ENCODE assay signal across 24 cellular contexts in genomic region chr1:174433451-174433850, GRCh38. TPM values are rescaled to one million over a fixed set of nuclear protein-coding genes. Genes with fewer than 3 reads are reported as not detected.
DNase-seq lines count a peak whose midpoint lies in the region; ATAC-seq and TF ChIP-seq lines count a peak whose summit lies in the region.
"Had no signal": no experiment of that assay in that cellular context is flagged by ENCODE, and none has a peak within 500 bp of the region (broad histone marks: within the 10 kb centered on the region; RNA-seq: fewer than 3 reads in every experiment).

No MANE protein-coding gene starts in this region.

- no peak overlapping the region for H3K4me3 Mint-ChIP-seq in MCF 10A (ENCODE audit: unreplicated experiment)
- H3K4me3 Mint-ChIP-seq: activated B cell treated with CpG ODN at 0.5 μM for 24 hours; CD8-positive, alpha-beta T cell; effector memory CD8-positive, alpha-beta T cell; T-helper 1 cell treated with Interleukin-12 subunit alpha and Interleukin-12 subunit beta and Interleukin-4 antibody, amounts not matched to agents 30 μg/mL and 1 μg/mL, for 36 hours had no signal

- intact Hi-C loops in MCF 10A (cut with micrococcal nuclease) (no loop called here), breast epithelium (cut with DNase I; ENCODE audit: low total_unique reads) (loop anchor here (10.0 kb wide), 1 partner anchor 1479 kb away; no protein-coding TSS in a partner anchor)

- DNase-seq in MCF 10A (ENCODE audit: unreplicated experiment) (peak; percentile 20), breast epithelium (ENCODE audit: low spot score in 2 of 2) (no peak), amniotic epithelial cell (ENCODE audit: low read depth) (peak; percentile 63), foreskin fibroblast (peak; percentile 63 to 78), stromal cell of bone marrow (ENCODE audit: low read depth) (peak; percentile 33), GM19240 (ENCODE audit: insufficient read length, low spot score) (no peak)
- DNase-seq: activated B cell treated with CpG ODN at 0.5 μM for 24 hours; activated gamma-delta T cell; body of pancreas; CD8-positive, alpha-beta T cell; effector memory CD8-positive, alpha-beta T cell; NCI-H1092 treated with DMSO at 0.1 percent for 48 hours; NCI-H2171; NCI-H82; nucleus accumbens; RPMI8226 had no signal

- no peak for TF ChIP-seq POLR2A in breast epithelium (IDR thresholded peaks at IDR 0.05)

- H3K4me3 ChIP-seq in breast epithelium, result no peak overlapping the region
- H3K4me3 ChIP-seq in foreskin fibroblast (ENCODE audit: low read depth in 1 of 2, low read length in 2 of 2), result no peak overlapping the region
- H3K4me3 ChIP-seq: body of pancreas, HAP-1, K562, skin epidermis, tibial nerve had no signal

- POLR2A ChIA-PET in MCF 10A (lab: Yijun Ruan, JAX), result no interaction called here

- H3K9me3 ChIP-seq in breast epithelium, result no peaks in the 10 kb centered on the region
- H3K9me3 ChIP-seq: body of pancreas, HAP-1 had no signal

- peaks cover 8% of the 10 kb centered on the region for H3K9me3 Mint-ChIP-seq in MCF 10A (ENCODE audit: unreplicated experiment)
- H3K9me3 Mint-ChIP-seq: activated B cell treated with CpG ODN at 0.5 μM for 24 hours; CD8-positive, alpha-beta T cell; effector memory CD8-positive, alpha-beta T cell had no signal

- no peaks in the 10 kb centered on the region for H3K4me1 ChIP-seq in breast epithelium
- H3K4me1 ChIP-seq: body of pancreas, HAP-1, tibial nerve had no signal

- H3K27ac Mint-ChIP-seq in MCF 10A (ENCODE audit: low read depth, unreplicated experiment), result no peak overlapping the region
- H3K27ac Mint-ChIP-seq: activated B cell treated with CpG ODN at 0.5 μM for 24 hours; CD8-positive, alpha-beta T cell; effector memory CD8-positive, alpha-beta T cell; T-helper 1 cell treated with Interleukin-12 subunit alpha and Interleukin-12 subunit beta and Interleukin-4 antibody, amounts not matched to agents 30 μg/mL and 1 μg/mL, for 36 hours had no signal

- peaks cover 5% of the 10 kb centered on the region for H3K4me1 Mint-ChIP-seq in MCF 10A (ENCODE audit: insufficient read depth, unreplicated experiment)
- H3K4me1 Mint-ChIP-seq: activated B cell treated with CpG ODN at 0.5 μM for 24 hours had no signal

- no peaks in the 10 kb centered on the region for H3K27me3 Mint-ChIP-seq in MCF 10A (ENCODE audit: insufficient read depth, unreplicated experiment)
- H3K27me3 Mint-ChIP-seq: activated B cell treated with CpG ODN at 0.5 μM for 24 hours; effector memory CD8-positive, alpha-beta T cell had no signal

- H3K27ac ChIP-seq in breast epithelium, result no peak overlapping the region
- H3K27ac ChIP-seq: 22Rv1, body of pancreas, skin epidermis, tibial nerve had no signal

- H3K36me3 ChIP-seq in breast epithelium, result no peaks in the 10 kb centered on the region
- H3K36me3 ChIP-seq: HAP-1, tibial nerve had no signal

- CTCF ChIA-PET in MCF 10A (lab: Yijun Ruan, JAX), result interaction anchor here (1.2 to 1.5 kb wide), 2 partner anchors 19 to 170 kb away, joined by 4 read pairs; no protein-coding TSS in a partner anchor

- H3K27me3 ChIP-seq in breast epithelium, result no peaks in the 10 kb centered on the region
- H3K27me3 ChIP-seq: body of pancreas, tibial nerve had no signal

- no peaks in the 10 kb centered on the region for H3K36me3 Mint-ChIP-seq in MCF 10A (ENCODE audit: insufficient read depth, unreplicated experiment)

- ATAC-seq in HG03469 (IDR thresholded peaks at IDR 0.05; ENCODE audit: unreplicated experiment) (no peak), HG02938 (IDR thresholded peaks at IDR 0.05; ENCODE audit: unreplicated experiment) (no peak)
- ATAC-seq: body of pancreas; CD8-positive, alpha-beta T cell; effector memory CD8-positive, alpha-beta T cell; K562 had no signal

- BruUV-seq in MCF 10A (replicated peaks; lab: Mats Ljungman, UMichigan), result no TSS peak

- no peak for TF ChIP-seq CTCF in MCF 10A (IDR thresholded peaks at IDR 0.05; ENCODE audit: unreplicated experiment)
- TF ChIP-seq CTCF in breast epithelium (IDR thresholded peaks at IDR 0.05), result no peak
- TF ChIP-seq CTCF in foreskin fibroblast (IDR thresholded peaks at IDR 0.05; ENCODE audit: low read depth, low read length), result no peak

RNA-seq across cellular contexts. Expression of gene GPR52, which starts 14.3 kb away (rescaled TPM):
- total RNA-seq in MCF 10A (2022), result 0.86 and 1.2 TPM in 2 replicates
- total RNA-seq in breast epithelium, result 1 to 10 TPM; 2.3 to 5.9 (median 4.3) TPM

Comparison
In these comparisons a context has a peak if more than half of its experiments do, and no peak if none do; other contexts are left out.
1. DNase-seq: peak in MCF 10A (single experiment), amniotic epithelial cell (single experiment), foreskin fibroblast (2 of 2) and stromal cell of bone marrow (single experiment); none in breast epithelium (0 of 2) and GM19240 (single experiment).